Comparison of ENCODE assay signal across 8 cellular contexts in genomic region chr22:19943665-19944026, GRCh38. TPM values are rescaled to one million over a fixed set of nuclear protein-coding genes. Genes with fewer than 3 reads are reported as not detected.
A peak's percentile ranks its signal among the peaks of the same experiment; 100 is the strongest.
DNase-seq lines count a peak whose midpoint lies in the region; ATAC-seq and TF ChIP-seq lines count a peak whose summit lies in the region.

No MANE protein-coding gene starts in this region.

- H3K27ac Mint-ChIP-seq in brain (peak overlapping the region in 4 of 5 experiments; percentile 69 to 100 (median 100)), mesothelial cell of epicardium (peak overlapping the region; percentile 99)

- CTCF ChIA-PET in PC-3 (lab: Charles Lee), result no interaction called here

- H3K9me2 ChIP-seq in Karpas-422 (replicated peaks; ENCODE audit: insufficient read depth, low read length) (no peaks in the 10 kb centered on the region), PC-3 (replicated peaks; ENCODE audit: low read length) (no peaks in the 10 kb centered on the region)

- H3K4me3 ChIP-seq in Karpas-422 (ENCODE audit: low read length) (peak overlapping the region; percentile 19; the same call in 1 of the 2 replicates), lower leg skin (ENCODE audit: low read depth, poor library complexity, severe bottlenecking) (no peak overlapping the region), PC-3 (ENCODE audit: low read length) (no peak overlapping the region)

- H3K9me3 ChIP-seq in Karpas-422 (ENCODE audit: low read length) (no peaks in the 10 kb centered on the region), PC-3 (ENCODE audit: low read length) (no peaks in the 10 kb centered on the region)

- no peaks in the 10 kb centered on the region for H4K20me1 ChIP-seq in Karpas-422 (ENCODE audit: insufficient read depth, low read depth, low read length)
- no peaks in the 10 kb centered on the region for H4K20me1 ChIP-seq in PC-3 (ENCODE audit: low read length)

- peaks cover 0 to 11% (median 0%) of the 10 kb centered on the region in 5 experiments for H3K9me3 Mint-ChIP-seq in brain
- H3K9me3 Mint-ChIP-seq in mesothelial cell of epicardium, result no peaks in the 10 kb centered on the region

- H3K27ac ChIP-seq in Karpas-422 (ENCODE audit: low read length), result peak overlapping the region; percentile 88
- H3K27ac ChIP-seq in PC-3 (ENCODE audit: low read length), result no peak overlapping the region

- H3F3A ChIP-seq in PC-3 (ENCODE audit: low read length, unreplicated experiment), result no peaks in the 10 kb centered on the region

- no peak for TF ChIP-seq POLR2A in lower leg skin (IDR thresholded peaks at IDR 0.05)

- POLR2A ChIA-PET in PC-3 (lab: Charles Lee; ENCODE audit: unreplicated experiment), result no interaction called here

- H3K36me3 Mint-ChIP-seq in brain (no peaks in the 10 kb centered on the region), mesothelial cell of epicardium (peaks cover 2% of the 10 kb centered on the region)

- H3K27me3 Mint-ChIP-seq in brain, result peaks cover 5% of the 10 kb centered on the region
- H3K27me3 Mint-ChIP-seq in mesothelial cell of epicardium (ENCODE audit: low read depth), result no peaks in the 10 kb centered on the region

- H2AFZ ChIP-seq in Karpas-422 (ENCODE audit: low read length), result no peak overlapping the region
- no peak overlapping the region for H2AFZ ChIP-seq in PC-3 (ENCODE audit: low read length)

- H3K36me3 ChIP-seq in Karpas-422 (ENCODE audit: insufficient read depth, low read length) (0 out of 2 replicates have a peak, but pooled peaks cover 4% of the 10 kb centered on the region), PC-3 (ENCODE audit: low read depth, low read length) (no peaks in the 10 kb centered on the region)

- no peak for TF ChIP-seq CTCF in brain (conservative IDR thresholded peaks at IDR 0.05)
- TF ChIP-seq CTCF in mesothelial cell of epicardium (IDR thresholded peaks at IDR 0.05; ENCODE audit: unreplicated experiment), result no peak
- no peak for TF ChIP-seq CTCF in lower leg skin (IDR thresholded peaks at IDR 0.05)
- TF ChIP-seq CTCF in PC-3 (conservative IDR thresholded peaks at IDR 0.05; ENCODE audit: low read depth, low read length), result no peak

- ATAC-seq in GM21515 (IDR thresholded peaks at IDR 0.05; ENCODE audit: unreplicated experiment) (no peak), PC-3 (no peak)

- H3K4me2 ChIP-seq in Karpas-422 (ENCODE audit: low read depth, low read length, poor library complexity, severe bottlenecking) (peak overlapping the region; percentile 96), PC-3 (ENCODE audit: low read length) (no peak overlapping the region)

- H3K4me1 Mint-ChIP-seq in brain (peaks cover 33% of the 10 kb centered on the region), mesothelial cell of epicardium (peaks cover 34% of the 10 kb centered on the region)

- intact Hi-C loops in lower leg skin (cut with DNase I; ENCODE audit: low total_unique reads) (no loop called here), PC-3 (cut with micrococcal nuclease) (no loop called here)

- DNase-seq in Caki2 (ENCODE audit: low read depth) (peak; percentile 49), Karpas-422 (no peak), mesothelial cell of epicardium (ENCODE audit: low spot score in 2 of 2, unreplicated experiment in 2 of 2) (no peak), lower leg skin (ENCODE audit: low spot score in 2 of 2) (no peak), PC-3 (no peak)
- DNase-seq in stimulated activated CD4-positive, alpha-beta T cell treated with anti-CD3 and anti-CD28 coated beads, Interleukin-12 subunit alpha, Interleukin-12 subunit beta, amount 100 ng/mL, for 4 hours, result no peak

- H3K27me3 ChIP-seq in Karpas-422 (ENCODE audit: low read length) (no peaks in the 10 kb centered on the region), PC-3 (ENCODE audit: low read length) (no peaks in the 10 kb centered on the region)

- H3K4me3 Mint-ChIP-seq in brain, result peak overlapping the region in 3 of 5 experiments; percentile 11 to 59 (median 54)
- peak overlapping the region; percentile 6 for H3K4me3 Mint-ChIP-seq in mesothelial cell of epicardium

- in situ Hi-C loops in Caki2 (cut with HindIII; ENCODE audit: low pct_unique_long_range_greater_than_20kb, low sequenced_read_pairs), result no loop called here

- peaks cover 75% of the 10 kb centered on the region for H3K79me2 ChIP-seq in Karpas-422 (ENCODE audit: low read length)
- H3K79me2 ChIP-seq in PC-3 (ENCODE audit: low read length), result peaks cover 38% of the 10 kb centered on the region

- H3K9ac ChIP-seq in Karpas-422 (ENCODE audit: low read length) (peak overlapping the region; percentile 56; the same call in 1 of the 2 replicates), PC-3 (ENCODE audit: low read length) (no peak overlapping the region)

- 54 to 60% methylated on average over 3 of the region's 3 CpGs for WGBS in lower leg skin, 2 donors

- H3K4me1 ChIP-seq in Karpas-422 (ENCODE audit: low read length), result peaks cover 33% of the 10 kb centered on the region
- peaks cover 23% of the 10 kb centered on the region for H3K4me1 ChIP-seq in PC-3 (ENCODE audit: insufficient read depth, low read length)

- BruUV-seq in PC-3 (replicated peaks; lab: Mats Ljungman, UMichigan), result no TSS peak

RNA-seq across cellular contexts. Expression of gene TXNRD2, which starts 2.0 kb away (rescaled TPM):
- 53.0 and 54.5 TPM in 2 replicates for total RNA-seq in Caki2 (2014; rRNA removed; shearing (Covaris generic); ENCODE audit: low replicate concordance)
- total RNA-seq in Karpas-422 (2014; rRNA removed; shearing (Covaris generic); ENCODE audit: low replicate concordance), result 7.0 and 20.7 TPM in 2 replicates
- 22.2 TPM for polyA plus RNA-seq in brain (ENCODE audit: insufficient read depth, low read depth, low replicate concordance)
- 21.0 to 23.2 TPM (median 22.9 TPM) in 3 replicates for total RNA-seq in mesothelial cell of epicardium
- 10 to 100 TPM; 10.9 to 16.8 (median 15.2) TPM for total RNA-seq in lower leg skin
- 23.0 and 32.1 TPM in 2 replicates for total RNA-seq in PC-3 (2014; rRNA removed)

RNA-seq across cellular contexts. Expression of gene COMT, which starts 2.1 kb away (rescaled TPM):
- total RNA-seq in Caki2 (2014; rRNA removed; shearing (Covaris generic); ENCODE audit: low replicate concordance), result 517 and 585 TPM in 2 replicates
- total RNA-seq in Karpas-422 (2014; rRNA removed; shearing (Covaris generic); ENCODE audit: low replicate concordance), result 72.0 and 181 TPM in 2 replicates
- 161 TPM for polyA plus RNA-seq in brain (ENCODE audit: insufficient read depth, low read depth, low replicate concordance)
- total RNA-seq in mesothelial cell of epicardium, result 87.8 to 93.5 TPM (median 93.5 TPM) in 3 replicates
- total RNA-seq in lower leg skin, result 100 to 1,000 TPM; 224 to 306 (median 272) TPM
- total RNA-seq in PC-3 (2014; rRNA removed), result 204 and 205 TPM in 2 replicates
